In the genomic region with DNA sequence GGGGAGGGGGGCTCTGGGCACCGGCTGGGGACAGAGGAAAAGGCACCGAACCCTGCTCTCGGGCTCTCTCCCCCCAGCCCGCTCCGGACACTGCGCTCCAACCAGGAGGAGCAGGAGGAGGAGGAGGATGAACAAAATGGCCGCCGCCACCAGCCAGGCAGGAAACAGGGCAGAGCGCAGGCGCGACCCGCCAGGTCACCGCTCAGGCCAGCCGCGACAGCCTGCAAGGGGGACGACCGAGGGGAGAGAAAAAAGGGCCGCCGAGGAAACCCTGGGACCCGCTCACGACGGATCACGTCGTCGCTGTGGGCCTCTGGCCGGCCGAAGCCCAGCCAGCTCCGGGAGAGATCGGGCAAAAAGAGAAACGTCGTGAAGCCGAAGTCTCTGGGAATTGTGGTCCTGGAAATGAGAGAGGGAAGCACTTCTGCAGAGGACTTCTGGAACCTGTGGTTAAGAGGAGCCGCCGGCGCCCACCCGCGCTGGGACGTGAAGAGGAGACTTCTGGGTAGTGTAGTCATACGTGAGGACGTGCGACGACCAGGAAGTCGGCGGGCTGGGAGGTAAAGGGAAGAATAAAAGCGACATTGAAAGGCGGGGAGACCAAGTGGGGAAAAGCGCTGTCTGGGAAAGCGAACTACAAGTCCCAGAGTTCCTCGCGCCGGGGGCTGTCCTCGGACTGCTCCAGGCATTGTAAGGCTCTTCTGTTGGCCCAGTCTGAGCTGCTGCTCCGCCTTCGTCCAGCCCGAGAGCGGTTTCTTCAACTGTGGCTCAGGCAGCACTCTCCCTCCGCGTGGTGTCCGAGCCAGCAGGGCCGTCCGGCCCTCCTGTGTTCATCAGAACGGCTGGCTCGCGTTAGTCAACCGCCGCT, we compare ENCODE assay signal across 1 cellular context.
TF ChIP-seq lines count a peak whose summit lies in the region.

TSS of gene TIAL1 (minus strand) at position 428 of the 868 bp plus-strand sequence. CDS start 499 bp downstream, outside the sequence.

TF ChIP-seq in HepG2, 621 proteins besides CTCF, POLR2A, EP300 and RAD21 (continued from another document and continues in another):
- TF ChIP-seq, protein P1, sequence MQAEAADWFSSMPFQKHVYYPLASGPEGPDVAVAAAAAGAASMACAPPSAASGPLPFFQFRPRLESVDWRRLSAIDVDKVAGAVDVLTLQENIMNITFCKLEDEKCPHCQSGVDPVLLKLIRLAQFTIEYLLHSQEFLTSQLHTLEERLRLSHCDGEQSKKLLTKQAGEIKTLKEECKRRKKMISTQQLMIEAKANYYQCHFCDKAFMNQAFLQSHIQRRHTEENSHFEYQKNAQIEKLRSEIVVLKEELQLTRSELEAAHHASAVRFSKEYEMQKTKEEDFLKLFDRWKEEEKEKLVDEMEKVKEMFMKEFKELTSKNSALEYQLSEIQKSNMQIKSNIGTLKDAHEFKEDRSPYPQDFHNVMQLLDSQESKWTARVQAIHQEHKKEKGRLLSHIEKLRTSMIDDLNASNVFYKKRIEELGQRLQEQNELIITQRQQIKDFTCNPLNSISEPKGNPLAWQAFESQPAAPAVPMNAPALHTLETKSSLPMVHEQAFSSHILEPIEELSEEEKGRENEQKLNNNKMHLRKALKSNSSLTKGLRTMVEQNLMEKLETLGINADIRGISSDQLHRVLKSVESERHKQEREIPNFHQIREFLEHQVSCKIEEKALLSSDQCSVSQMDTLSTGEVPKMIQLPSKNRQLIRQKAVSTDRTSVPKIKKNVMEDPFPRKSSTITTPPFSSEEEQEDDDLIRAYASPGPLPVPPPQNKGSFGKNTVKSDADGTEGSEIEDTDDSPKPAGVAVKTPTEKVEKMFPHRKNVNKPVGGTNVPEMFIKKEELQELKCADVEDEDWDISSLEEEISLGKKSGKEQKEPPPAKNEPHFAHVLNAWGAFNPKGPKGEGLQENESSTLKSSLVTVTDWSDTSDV (CRISPR knock-in tag; IDR thresholded peaks at IDR 0.05): no peak; the same call in 1 of the 2 replicates
- TF ChIP-seq GABPA (IDR thresholded peaks at IDR 0.05; ENCODE audit: low read depth, low read length): peak; percentile 30; the same call in 1 of the 2 replicates
- TF ChIP-seq GABPA (CRISPR knock-in tag; IDR thresholded peaks at IDR 0.05; ENCODE audit: low read depth): peak; percentile 78
- TF ChIP-seq ZNF282 (IDR thresholded peaks at IDR 0.05; ENCODE audit: partially characterized antibody): no peak
- peak; percentile 68; the same call in 1 of the 2 replicates for TF ChIP-seq ZIK1 (CRISPR knock-in tag; IDR thresholded peaks at IDR 0.05; ENCODE audit: borderline replicate concordance, low read depth)
- no peak for TF ChIP-seq ZMAT3 (CRISPR knock-in tag; conservative IDR thresholded peaks at IDR 0.05)
- TF ChIP-seq SAFB2 (CRISPR knock-in tag; IDR thresholded peaks at IDR 0.05; ENCODE audit: borderline replicate concordance, low read depth): no peak
- 0 out of 2 replicates have a peak, but pooled peaks have one; percentile 36 for TF ChIP-seq HMG20B (CRISPR knock-in tag; conservative IDR thresholded peaks at IDR 0.05)
- TF ChIP-seq FOXO4 (CRISPR knock-in tag; conservative IDR thresholded peaks at IDR 0.05): no peak
- TF ChIP-seq ZBTB43 (CRISPR knock-in tag; conservative IDR thresholded peaks at IDR 0.05): no peak
- 0 out of 2 replicates have a peak, but pooled peaks have one; percentile 52 for TF ChIP-seq NAIF1 (CRISPR knock-in tag; IDR thresholded peaks at IDR 0.05; ENCODE audit: borderline replicate concordance)
- peak; percentile 83 for TF ChIP-seq SP5 (CRISPR knock-in tag; IDR thresholded peaks at IDR 0.05; ENCODE audit: borderline replicate concordance, low read depth)
- peak; percentile 100 for TF ChIP-seq MXD4 (CRISPR knock-in tag; IDR thresholded peaks at IDR 0.05)
- TF ChIP-seq ZNF232 (CRISPR knock-in tag; IDR thresholded peaks at IDR 0.05; ENCODE audit: borderline replicate concordance): no peak
- 0 out of 2 replicates have a peak, but pooled peaks have one; percentile 24 for TF ChIP-seq ZNF713 (CRISPR knock-in tag; IDR thresholded peaks at IDR 0.05)
- TF ChIP-seq FOXO1 (CRISPR knock-in tag; IDR thresholded peaks at IDR 0.05): 0 out of 2 replicates have a peak, but pooled peaks have one; percentile 21
- peak; percentile 50; the same call in 1 of the 2 replicates for TF ChIP-seq ZNF331 (CRISPR knock-in tag; IDR thresholded peaks at IDR 0.05)
- TF ChIP-seq ZBTB8A (CRISPR knock-in tag; IDR thresholded peaks at IDR 0.05; ENCODE audit: borderline replicate concordance, low read depth): no peak
- 0 out of 2 replicates have a peak, but pooled peaks have one; percentile 29 for TF ChIP-seq ZNF777 (CRISPR knock-in tag; IDR thresholded peaks at IDR 0.05)
- TF ChIP-seq NONO (IDR thresholded peaks at IDR 0.05): no peak
- TF ChIP-seq NONO (CRISPR knock-in tag; conservative IDR thresholded peaks at IDR 0.05): peak; percentile 68
- peak; percentile 29 for TF ChIP-seq ZNF335 (CRISPR knock-in tag; IDR thresholded peaks at IDR 0.05)
- TF ChIP-seq ZKSCAN5 (CRISPR knock-in tag; IDR thresholded peaks at IDR 0.05): no peak
- TF ChIP-seq ZNF101 (CRISPR knock-in tag; IDR thresholded peaks at IDR 0.05; ENCODE audit: borderline replicate concordance, low read depth): no peak
- peak; percentile 99 for TF ChIP-seq SAP130 (CRISPR knock-in tag; IDR thresholded peaks at IDR 0.05; ENCODE audit: low read depth)
- TF ChIP-seq NBN (conservative IDR thresholded peaks at IDR 0.05): no peak
- TF ChIP-seq THAP7 (CRISPR knock-in tag; IDR thresholded peaks at IDR 0.05): no peak
- peak; percentile 73 for TF ChIP-seq REL (CRISPR knock-in tag; conservative IDR thresholded peaks at IDR 0.05)
- TF ChIP-seq ATF7 (IDR thresholded peaks at IDR 0.05): no peak
- TF ChIP-seq ATF7 (CRISPR knock-in tag; IDR thresholded peaks at IDR 0.05): no peak
- peak; percentile 89 for TF ChIP-seq HCFC1 (IDR thresholded peaks at IDR 0.05; ENCODE audit: low read depth, low read length)
- no peak for TF ChIP-seq ZNF484 (CRISPR knock-in tag; IDR thresholded peaks at IDR 0.05; ENCODE audit: borderline replicate concordance, low read depth)
- TF ChIP-seq ZBTB20 (CRISPR knock-in tag; IDR thresholded peaks at IDR 0.05; ENCODE audit: borderline replicate concordance, low read depth): peak; percentile 68; the same call in 1 of the 2 replicates
- TF ChIP-seq, protein P2, sequence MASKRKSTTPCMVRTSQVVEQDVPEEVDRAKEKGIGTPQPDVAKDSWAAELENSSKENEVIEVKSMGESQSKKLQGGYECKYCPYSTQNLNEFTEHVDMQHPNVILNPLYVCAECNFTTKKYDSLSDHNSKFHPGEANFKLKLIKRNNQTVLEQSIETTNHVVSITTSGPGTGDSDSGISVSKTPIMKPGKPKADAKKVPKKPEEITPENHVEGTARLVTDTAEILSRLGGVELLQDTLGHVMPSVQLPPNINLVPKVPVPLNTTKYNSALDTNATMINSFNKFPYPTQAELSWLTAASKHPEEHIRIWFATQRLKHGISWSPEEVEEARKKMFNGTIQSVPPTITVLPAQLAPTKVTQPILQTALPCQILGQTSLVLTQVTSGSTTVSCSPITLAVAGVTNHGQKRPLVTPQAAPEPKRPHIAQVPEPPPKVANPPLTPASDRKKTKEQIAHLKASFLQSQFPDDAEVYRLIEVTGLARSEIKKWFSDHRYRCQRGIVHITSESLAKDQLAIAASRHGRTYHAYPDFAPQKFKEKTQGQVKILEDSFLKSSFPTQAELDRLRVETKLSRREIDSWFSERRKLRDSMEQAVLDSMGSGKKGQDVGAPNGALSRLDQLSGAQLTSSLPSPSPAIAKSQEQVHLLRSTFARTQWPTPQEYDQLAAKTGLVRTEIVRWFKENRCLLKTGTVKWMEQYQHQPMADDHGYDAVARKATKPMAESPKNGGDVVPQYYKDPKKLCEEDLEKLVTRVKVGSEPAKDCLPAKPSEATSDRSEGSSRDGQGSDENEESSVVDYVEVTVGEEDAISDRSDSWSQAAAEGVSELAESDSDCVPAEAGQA (IDR thresholded peaks at IDR 0.05; ENCODE audit: low read depth): peak; percentile 55; the same call in 1 of the 2 replicates
- TF ChIP-seq, protein P2 (CRISPR knock-in tag; IDR thresholded peaks at IDR 0.05; ENCODE audit: borderline replicate concordance): no peak
- TF ChIP-seq, protein P3, sequence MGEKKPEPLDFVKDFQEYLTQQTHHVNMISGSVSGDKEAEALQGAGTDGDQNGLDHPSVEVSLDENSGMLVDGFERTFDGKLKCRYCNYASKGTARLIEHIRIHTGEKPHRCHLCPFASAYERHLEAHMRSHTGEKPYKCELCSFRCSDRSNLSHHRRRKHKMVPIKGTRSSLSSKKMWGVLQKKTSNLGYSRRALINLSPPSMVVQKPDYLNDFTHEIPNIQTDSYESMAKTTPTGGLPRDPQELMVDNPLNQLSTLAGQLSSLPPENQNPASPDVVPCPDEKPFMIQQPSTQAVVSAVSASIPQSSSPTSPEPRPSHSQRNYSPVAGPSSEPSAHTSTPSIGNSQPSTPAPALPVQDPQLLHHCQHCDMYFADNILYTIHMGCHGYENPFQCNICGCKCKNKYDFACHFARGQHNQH (CRISPR knock-in tag; IDR thresholded peaks at IDR 0.05): peak; percentile 32; the same call in 1 of the 2 replicates
- TF ChIP-seq ONECUT2 (CRISPR knock-in tag; IDR thresholded peaks at IDR 0.05): no peak
- TF ChIP-seq ETV5 (CRISPR knock-in tag; IDR thresholded peaks at IDR 0.05; ENCODE audit: borderline replicate concordance): peak; percentile 16
- TF ChIP-seq TOPORS (CRISPR knock-in tag; IDR thresholded peaks at IDR 0.05): no peak
- TF ChIP-seq ZNF75D (CRISPR knock-in tag; IDR thresholded peaks at IDR 0.05; ENCODE audit: borderline replicate concordance): no peak
- TF ChIP-seq NCOA5 (CRISPR knock-in tag; IDR thresholded peaks at IDR 0.05): no peak
- peak; percentile 23; the same call in 1 of the 2 replicates for TF ChIP-seq HINFP (CRISPR knock-in tag; IDR thresholded peaks at IDR 0.05; ENCODE audit: low read depth)
- peak; percentile 89 for TF ChIP-seq IRF2 (CRISPR knock-in tag; IDR thresholded peaks at IDR 0.05)
- TF ChIP-seq ZNF256 (CRISPR knock-in tag; conservative IDR thresholded peaks at IDR 0.05): no peak
- TF ChIP-seq MNT (IDR thresholded peaks at IDR 0.05): peak; percentile 78
- no peak for TF ChIP-seq SMARCE1 (IDR thresholded peaks at IDR 0.05; ENCODE audit: borderline replicate concordance)
- TF ChIP-seq ADNP (CRISPR knock-in tag; IDR thresholded peaks at IDR 0.05): no peak
